ENCODE assay signal across 9 cellular contexts in the genomic region with DNA sequence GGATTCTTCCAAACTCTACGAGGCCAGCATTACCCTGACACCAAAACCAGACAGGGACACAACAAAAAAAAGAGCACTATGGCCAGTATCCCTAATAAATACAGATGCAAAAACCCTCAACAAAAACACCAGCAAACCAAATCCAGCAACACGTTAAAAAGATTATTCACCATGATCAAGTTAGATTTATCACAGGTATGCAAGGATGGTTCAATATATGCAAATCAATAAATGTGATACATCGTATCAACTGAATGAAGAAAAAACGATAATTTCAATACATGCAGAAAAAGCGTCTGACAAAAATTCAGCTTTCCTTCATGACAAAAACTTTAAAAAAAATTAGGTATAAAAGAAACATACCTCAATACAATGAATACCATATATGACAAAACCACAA.
"Had no signal": no experiment of that assay in that cellular context is flagged by ENCODE, and none has a peak within 500 bp of the region (broad histone marks: within the 10 kb centered on the region; RNA-seq: fewer than 3 reads in every experiment).

No MANE protein-coding gene starts in this region.

- H3K27ac ChIP-seq: HL-60 had no signal

- H3K4me2 ChIP-seq: GM23338 had no signal

- FAIRE-seq: H1, H54, HepG2 had no signal

- H3K4me1 Mint-ChIP-seq: GM23338, H9, IgD-negative memory B cell had no signal

- H3K27me3 Mint-ChIP-seq: IgD-negative memory B cell had no signal

- H3K4me3 ChIP-seq: GM23338 had no signal

- ATAC-seq: GM23338, HepG2 had no signal

- DNase-seq: H9, HCEC 1CT, KG1 had no signal

- H2AFZ ChIP-seq: GM23338 had no signal

- H3K4me3 Mint-ChIP-seq: GM23338, H9, IgD-negative memory B cell had no signal

- H3K27ac Mint-ChIP-seq: GM23338, H9, IgD-negative memory B cell had no signal
